ENCODE assay signal across 10 cellular contexts in genomic region chr6:99114769-99115406, GRCh38.
"Had no signal": no experiment of that assay in that cellular context is flagged by ENCODE, and none has a peak within 500 bp of the region (broad histone marks: within the 10 kb centered on the region; RNA-seq: fewer than 3 reads in every experiment).

No MANE protein-coding gene starts in this region.

- H3K36me3 Mint-ChIP-seq: natural killer cell; stimulated activated memory B cell treated with anti-CD40 and anti-IgM and Interleukin-4, amounts not matched to agents 10 μg/mL and 1 μg/mL and 100 μg/mL, for 72 hours; T-cell had no signal

- DNase-seq: activated CD8-positive, alpha-beta T cell treated with anti-CD3 and anti-CD28 coated beads, Interleukin-2, amount 10 ng/mL, durations not matched to agents 7 days and 5 days; activated gamma-delta T cell; hypothalamus; natural killer cell; right cardiac atrium; substantia nigra; T-cell; transverse colon had no signal

- H3K9me3 Mint-ChIP-seq: natural killer cell; stimulated activated memory B cell treated with anti-CD40 and anti-IgM and Interleukin-4, amounts not matched to agents 10 μg/mL and 1 μg/mL and 100 μg/mL, for 72 hours; T-cell had no signal

- H3K27ac Mint-ChIP-seq: activated CD8-positive, alpha-beta T cell treated with anti-CD3 and anti-CD28 coated beads, Interleukin-2, amount 10 ng/mL, durations not matched to agents 7 days and 5 days; natural killer cell; progenitor cell of endocrine pancreas; stimulated activated memory B cell treated with anti-CD40 and anti-IgM and Interleukin-4, amounts not matched to agents 10 μg/mL and 1 μg/mL and 100 μg/mL, for 72 hours; T-cell had no signal

- H3K4me1 Mint-ChIP-seq: natural killer cell; stimulated activated memory B cell treated with anti-CD40 and anti-IgM and Interleukin-4, amounts not matched to agents 10 μg/mL and 1 μg/mL and 100 μg/mL, for 72 hours; T-cell had no signal

- ATAC-seq: activated CD8-positive, alpha-beta T cell treated with anti-CD3 and anti-CD28 coated beads, Interleukin-2, amount 10 ng/mL, durations not matched to agents 7 days and 5 days; natural killer cell; right cardiac atrium; stimulated activated memory B cell treated with anti-CD40 and anti-IgM and Interleukin-4, amounts not matched to agents 10 μg/mL and 1 μg/mL and 100 μg/mL, for 72 hours; T-cell had no signal

- H3K4me3 Mint-ChIP-seq: activated CD8-positive, alpha-beta T cell treated with anti-CD3 and anti-CD28 coated beads, Interleukin-2, amount 10 ng/mL, durations not matched to agents 7 days and 5 days; natural killer cell; stimulated activated memory B cell treated with anti-CD40 and anti-IgM and Interleukin-4, amounts not matched to agents 10 μg/mL and 1 μg/mL and 100 μg/mL, for 72 hours; T-cell had no signal
